In the genomic region with DNA sequence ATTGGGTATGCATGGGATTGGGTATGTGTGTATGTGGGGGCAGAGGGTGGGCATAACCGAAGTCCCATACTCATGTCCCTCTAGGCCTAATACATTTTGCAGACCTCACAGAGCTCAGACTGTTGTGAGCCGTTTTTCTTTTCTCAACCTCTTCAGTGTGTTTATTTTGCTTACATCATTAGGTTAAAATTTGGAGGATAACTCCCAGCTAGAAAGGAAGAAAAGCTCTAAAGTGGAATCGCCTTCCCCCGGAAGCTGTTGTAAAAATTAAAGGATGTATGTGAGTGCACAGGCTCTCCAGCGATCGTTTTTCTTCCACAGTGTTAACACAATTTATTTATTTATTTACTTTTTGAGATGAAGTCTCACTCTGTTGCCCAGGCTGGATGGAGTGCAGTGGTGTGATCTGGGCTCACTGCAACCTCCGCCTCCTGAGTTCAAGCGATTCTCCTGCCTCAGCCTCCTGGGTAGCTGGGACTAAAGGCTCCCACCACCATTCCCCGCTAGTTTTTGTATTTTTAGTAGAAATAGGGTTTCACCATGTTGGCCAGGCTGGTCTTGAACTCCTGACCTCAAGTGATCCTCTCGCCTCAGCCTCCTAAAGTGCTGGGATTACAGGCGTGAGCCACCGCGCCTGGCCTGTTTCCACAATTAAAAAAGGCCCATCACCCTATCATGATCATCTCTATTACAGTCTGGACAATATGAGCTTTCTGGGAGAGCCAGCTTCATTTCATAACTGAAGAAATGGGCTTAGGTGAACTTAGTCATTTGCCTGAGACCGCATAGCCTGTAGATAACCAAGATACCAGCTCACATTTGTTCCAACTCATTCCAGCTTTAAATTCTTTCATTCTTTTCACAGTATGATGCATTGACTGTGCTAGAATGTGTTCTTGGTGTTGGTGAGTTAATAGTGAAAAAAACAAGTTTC, we compare ENCODE assay signal across 9 cellular contexts. TPM values are rescaled to one million over a fixed set of nuclear protein-coding genes. Genes with fewer than 3 reads are reported as not detected.
DNase-seq lines count a peak whose midpoint lies in the region; ATAC-seq and TF ChIP-seq lines count a peak whose summit lies in the region.
"Had no signal": no experiment of that assay in that cellular context is flagged by ENCODE, and none has a peak within 500 bp of the region (broad histone marks: within the 10 kb centered on the region; RNA-seq: fewer than 3 reads in every experiment).

No MANE protein-coding gene starts in this region.

- H3K27me3 ChIP-seq in PC-3 (ENCODE audit: low read length) (no peaks in the 10 kb centered on the region), fibroblast of lung (ENCODE audit: control insufficient read depth, insufficient read depth, low read length) (no peaks in the 10 kb centered on the region)

- H3K27me3 Mint-ChIP-seq in stimulated activated naive B cell treated with anti-CD40 and anti-IgM and Interleukin-4, amounts not matched to agents 10 μg/mL and 1 μg/mL and 100 μg/mL, for 72 hours: no peaks in the 10 kb centered on the region

- H3K36me3 ChIP-seq in PC-3 (ENCODE audit: low read depth, low read length) (no peaks in the 10 kb centered on the region), fibroblast of lung (ENCODE audit: control insufficient read depth, insufficient read depth, low read length) (no peaks in the 10 kb centered on the region)

- no peaks in the 10 kb centered on the region for H3K36me3 Mint-ChIP-seq in stimulated activated naive B cell treated with anti-CD40 and anti-IgM and Interleukin-4, amounts not matched to agents 10 μg/mL and 1 μg/mL and 100 μg/mL, for 72 hours

- peaks cover 11 to 27% of the 10 kb centered on the region in 2 donors for H3K4me1 Mint-ChIP-seq in stimulated activated naive B cell treated with anti-CD40 and anti-IgM and Interleukin-4, amounts not matched to agents 10 μg/mL and 1 μg/mL and 100 μg/mL, for 72 hours

- H3K9ac ChIP-seq in PC-3 (ENCODE audit: low read length) (peak overlapping the region; percentile 89), fibroblast of lung (ENCODE audit: insufficient read depth, low read length) (no peak overlapping the region)

- no peak overlapping the region for H3K27ac ChIP-seq in PC-3 (ENCODE audit: low read length)
- no peak overlapping the region for H3K27ac ChIP-seq in fibroblast of lung (ENCODE audit: insufficient read depth, low read length)

- no peak overlapping the region for H3K27ac Mint-ChIP-seq in stimulated activated naive B cell treated with anti-CD40 and anti-IgM and Interleukin-4, amounts not matched to agents 10 μg/mL and 1 μg/mL and 100 μg/mL, for 72 hours

- peak; percentile 30 for DNase-seq in activated CD8-positive, alpha-beta memory T cell treated with anti-CD3 and anti-CD28 coated beads for 24 hours
- no peak for DNase-seq in activated CD8-positive, alpha-beta memory T cell treated with anti-CD3 and anti-CD28 coated beads, Interleukin-2, amount 50 U/mL, for 4 hours
- DNase-seq in PC-3 (no peak), fibroblast of lung (ENCODE audit: low read depth in 2 of 2) (peak in 1 of 2 donors; percentile 86), NCI-H2171 treated with DMSO at 0.1 percent for 48 hours (lab: John Stamatoyannopoulos, UW) (no peak)
- DNase-seq in stimulated activated naive B cell treated with anti-CD40 and anti-IgM and Interleukin-4, amounts not matched to agents 10 μg/mL and 1 μg/mL and 100 μg/mL, for 72 hours: no peak

- TF ChIP-seq CTCF in PC-3 (conservative IDR thresholded peaks at IDR 0.05; ENCODE audit: low read depth, low read length): no peak
- no peak for TF ChIP-seq CTCF in fibroblast of lung (conservative IDR thresholded peaks at IDR 0.05 in 1 of 2, IDR thresholded peaks at IDR 0.05 in 1 of 2; ENCODE audit: low read depth in 1 of 2, low read length in 2 of 2)

- intact Hi-C loops in PC-3 (cut with micrococcal nuclease): loop anchor here (10.0 kb wide), 1 partner anchor 115 kb away; no protein-coding TSS in a partner anchor

- no peaks in the 10 kb centered on the region for H3F3A ChIP-seq in PC-3 (ENCODE audit: low read length, unreplicated experiment)

- H3K4me3 Mint-ChIP-seq in stimulated activated naive B cell treated with anti-CD40 and anti-IgM and Interleukin-4, amounts not matched to agents 10 μg/mL and 1 μg/mL and 100 μg/mL, for 72 hours: peak overlapping the region; percentile 60 to 90

- POLR2A ChIA-PET in PC-3 (lab: Charles Lee; ENCODE audit: unreplicated experiment): no interaction called here

- CTCF ChIA-PET in PC-3 (lab: Charles Lee): interaction anchor here (0.6 to 1.5 kb wide), 3 partner anchors 7 to 281 kb away, joined by 3 to 6 read pairs (median 3); no protein-coding TSS in a partner anchor

- H3K9me2 ChIP-seq in PC-3 (replicated peaks; ENCODE audit: low read length): no peaks in the 10 kb centered on the region

- no peak for ATAC-seq in PC-3
- no peak for ATAC-seq in stimulated activated naive B cell treated with anti-CD40 and anti-IgM and Interleukin-4, amounts not matched to agents 10 μg/mL and 1 μg/mL and 100 μg/mL, for 72 hours (replicated peaks)
- ATAC-seq in HG03457 (IDR thresholded peaks at IDR 0.05; ENCODE audit: unreplicated experiment): no peak
- no peak for ATAC-seq in GM21825 (IDR thresholded peaks at IDR 0.05; ENCODE audit: unreplicated experiment)
- ATAC-seq: right cardiac atrium had no signal

- H3K9me3 Mint-ChIP-seq in stimulated activated naive B cell treated with anti-CD40 and anti-IgM and Interleukin-4, amounts not matched to agents 10 μg/mL and 1 μg/mL and 100 μg/mL, for 72 hours: no peaks in the 10 kb centered on the region

- no peak overlapping the region for H2AFZ ChIP-seq in PC-3 (ENCODE audit: low read length)
- no peak overlapping the region for H2AFZ ChIP-seq in fibroblast of lung (ENCODE audit: low read length)

- H4K20me1 ChIP-seq in PC-3 (ENCODE audit: low read length) (peaks cover 28% of the 10 kb centered on the region), fibroblast of lung (ENCODE audit: control insufficient read depth, extremely low read depth, insufficient read depth, low read length) (no peaks in the 10 kb centered on the region)

- H3K4me1 ChIP-seq in PC-3 (ENCODE audit: insufficient read depth, low read length) (peaks cover 11% of the 10 kb centered on the region), fibroblast of lung (ENCODE audit: control insufficient read depth, extremely low read depth, insufficient read depth, low read length) (peaks cover 3% of the 10 kb centered on the region)

- H3K4me2 ChIP-seq in PC-3 (ENCODE audit: low read length): peak overlapping the region; percentile 84
- H3K4me2 ChIP-seq in fibroblast of lung (ENCODE audit: extremely low read depth, insufficient read depth, low read length): peak overlapping the region; percentile 78

- peak overlapping the region; percentile 69; the same call in 1 of the 2 replicates for H3K4me3 ChIP-seq in PC-3 (ENCODE audit: low read length)
- peak overlapping the region in 3 of 4 experiments; percentile 63 to 81 (median 79) for H3K4me3 ChIP-seq in fibroblast of lung (replicated peaks in 1 of 4; ENCODE audit: control extremely low read depth in 1 of 4, insufficient read depth in 1 of 4, low read depth in 3 of 4, low read length in 4 of 4)

- H3K9me3 ChIP-seq in PC-3 (ENCODE audit: low read length) (no peaks in the 10 kb centered on the region), fibroblast of lung (ENCODE audit: control insufficient read depth, insufficient read depth, low read depth, low read length) (no peaks in the 10 kb centered on the region)

- no TSS peak for BruUV-seq in PC-3 (replicated peaks; lab: Mats Ljungman, UMichigan)

- peaks cover 31% of the 10 kb centered on the region for H3K79me2 ChIP-seq in PC-3 (ENCODE audit: low read length)
- peaks cover 30% of the 10 kb centered on the region for H3K79me2 ChIP-seq in fibroblast of lung (ENCODE audit: control insufficient read depth, insufficient read depth, low read length)

RNA-seq across cellular contexts. Expression of gene H2AZ2, which starts 1.7 kb away (rescaled TPM):
- total RNA-seq in PC-3 (2014; rRNA removed) (376 and 400 TPM in 2 replicates), fibroblast of lung (121 and 230 TPM in 2 replicates)
- polyA plus RNA-seq in fibroblast of lung: 170 and 232 TPM in 2 replicates
- 155 and 226 TPM in 2 replicates for polyA plus RNA-seq in fibroblast of lung (2012)
- polyA minus RNA-seq in fibroblast of lung (ENCODE audit: low replicate concordance): 62.1 and 78.1 TPM in 2 replicates

RNA-seq across cellular contexts. Expression of gene PURB, which starts 35.8 kb away (rescaled TPM):
- total RNA-seq in PC-3 (2014; rRNA removed): 8.9 and 14.6 TPM in 2 replicates
- total RNA-seq in fibroblast of lung: 15.2 TPM in 2 replicates
- 11.0 and 11.1 TPM in 2 replicates for polyA plus RNA-seq in fibroblast of lung
- 15.0 and 16.8 TPM in 2 replicates for polyA plus RNA-seq in fibroblast of lung (2012)
- polyA minus RNA-seq in fibroblast of lung (ENCODE audit: low replicate concordance): 4.1 and 4.7 TPM in 2 replicates

RNA-seq across cellular contexts. Expression of gene PPIA, which starts 53.1 kb away (rescaled TPM):
- total RNA-seq in PC-3 (2014; rRNA removed) (3,201 and 4,136 TPM in 2 replicates), fibroblast of lung (940 and 1,161 TPM in 2 replicates)
- 7,057 and 8,825 TPM in 2 replicates for polyA plus RNA-seq in fibroblast of lung
- polyA plus RNA-seq in fibroblast of lung (2012): 2,753 and 3,748 TPM in 2 replicates
- polyA minus RNA-seq in fibroblast of lung (ENCODE audit: low replicate concordance): 787 and 804 TPM in 2 replicates
